In the genomic region with DNA sequence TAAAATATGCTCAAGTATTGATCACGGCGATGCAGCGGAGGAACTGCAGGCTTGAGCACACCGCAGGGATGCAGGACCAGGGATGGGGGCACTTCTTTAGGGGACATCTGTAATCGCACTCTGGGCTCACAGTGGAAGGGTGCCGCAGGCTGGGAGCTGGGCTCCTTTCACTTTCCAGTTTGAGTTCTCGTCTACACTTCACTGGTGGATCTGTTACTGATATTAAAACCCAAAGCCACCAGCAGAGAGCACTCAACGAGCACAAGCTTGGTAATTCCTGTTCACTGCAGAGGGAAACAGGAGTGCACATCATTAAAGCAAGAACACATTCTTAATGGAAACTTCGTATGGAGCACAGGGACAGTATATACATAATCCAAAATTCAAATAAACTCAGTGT, we compare ENCODE assay signal across 8 cellular contexts.
DNase-seq lines count a peak whose midpoint lies in the region; ATAC-seq and TF ChIP-seq lines count a peak whose summit lies in the region.

No MANE protein-coding gene starts in this region.

- H3K36me3 Mint-ChIP-seq in brain (no peaks in the 10 kb centered on the region), CD14-positive monocyte (no peaks in the 10 kb centered on the region)

- H3K27me3 ChIP-seq in MM.1S (replicated peaks; ENCODE audit: insufficient read depth, low read length): no peaks in the 10 kb centered on the region

- H3K79me2 ChIP-seq in MM.1S (ENCODE audit: low read length): peaks cover 84% of the 10 kb centered on the region

- no peaks in the 10 kb centered on the region for H3K9me2 ChIP-seq in MM.1S (replicated peaks; ENCODE audit: insufficient read depth, low read length)

- no peak overlapping the region for H3K9ac ChIP-seq in MM.1S (ENCODE audit: low read length)

- intact Hi-C loops in CD14-positive monocyte (cut with micrococcal nuclease): no loop called here

- peaks cover 10% of the 10 kb centered on the region for H3F3A ChIP-seq in MM.1S (ENCODE audit: insufficient read depth, low read length)

- no peaks in the 10 kb centered on the region for H3K9me3 Mint-ChIP-seq in brain
- H3K9me3 Mint-ChIP-seq in CD14-positive monocyte: peaks cover 0 to 4% (median 0%) of the 10 kb centered on the region in 7 donors

- H3K4me3 Mint-ChIP-seq in brain (no peak overlapping the region), CD14-positive monocyte (no peak overlapping the region)

- ATAC-seq in GM18870 (IDR thresholded peaks at IDR 0.05; ENCODE audit: unreplicated experiment): peak; percentile 59
- peak; percentile 92 for ATAC-seq in left lobe of liver
- no peak for ATAC-seq in GM19455 (IDR thresholded peaks at IDR 0.05; ENCODE audit: unreplicated experiment)
- ATAC-seq in GM18498 (IDR thresholded peaks at IDR 0.05; ENCODE audit: unreplicated experiment): no peak

- H3K27me3 Mint-ChIP-seq in brain: peaks cover 3% of the 10 kb centered on the region
- peaks cover 27 to 74% (median 52%) of the 10 kb centered on the region in 3 donors for H3K27me3 Mint-ChIP-seq in CD14-positive monocyte (ENCODE audit: low read depth in 3 of 3)

- no peak overlapping the region for H3K4me3 ChIP-seq in MM.1S (ENCODE audit: low read length)

- DNase-seq in AG09319 (ENCODE audit: extremely low read depth, low read depth): peak; percentile 45
- DNase-seq in MM.1S: peak; percentile 78
- peak; percentile 60 for DNase-seq in left lobe of liver (ENCODE audit: low spot score)
- DNase-seq in CD14-positive monocyte (ENCODE audit: low spot score): no peak

- H3K4me1 ChIP-seq in MM.1S (ENCODE audit: low read length): peaks cover 44% of the 10 kb centered on the region

- H3K4me1 Mint-ChIP-seq in brain: peaks cover 57% of the 10 kb centered on the region
- H3K4me1 Mint-ChIP-seq in CD14-positive monocyte: no peaks in the 10 kb centered on the region

- peak overlapping the region; percentile 46 for H3K4me2 ChIP-seq in MM.1S (ENCODE audit: low read depth, low read length)

- no peak overlapping the region for H3K27ac ChIP-seq in MM.1S (ENCODE audit: low read length)

- TF ChIP-seq CTCF in AG09319 (IDR thresholded peaks at IDR 0.05; ENCODE audit: low read depth, low read length): peak; percentile 61
- TF ChIP-seq CTCF in MM.1S (IDR thresholded peaks at IDR 0.05; ENCODE audit: low read length): peak; percentile 64
- TF ChIP-seq CTCF in brain (conservative IDR thresholded peaks at IDR 0.05): peak; percentile 74 to 76
- no peak for TF ChIP-seq CTCF in CD14-positive monocyte (IDR thresholded peaks at IDR 0.05)

- H3K36me3 ChIP-seq in MM.1S (replicated peaks; ENCODE audit: insufficient read depth, low read length): no peaks in the 10 kb centered on the region

- H3K27ac Mint-ChIP-seq in brain (peak overlapping the region in 4 of 5 experiments; percentile 42 to 69 (median 58)), CD14-positive monocyte (no peak overlapping the region)

- H4K20me1 ChIP-seq in MM.1S (ENCODE audit: insufficient read depth, low read length): no peaks in the 10 kb centered on the region

- no peaks in the 10 kb centered on the region for H3K9me3 ChIP-seq in MM.1S (replicated peaks; ENCODE audit: insufficient read depth, low read length)

- H2AFZ ChIP-seq in MM.1S (ENCODE audit: low read length): no peak overlapping the region

Comparison
In these comparisons a context has a peak if more than half of its experiments do, and no peak if none do; other contexts are left out.
1. ATAC-seq: peak in GM18870 (single experiment) and left lobe of liver (single experiment); none in GM19455 (single experiment) and GM18498 (single experiment).
2. H3K27ac Mint-ChIP-seq: peak in brain (4 of 5); none in CD14-positive monocyte (0 of 7).